ENCODE assay signal across 3 cellular contexts in genomic region chr1:954927-955326, GRCh38.
A peak's percentile ranks its signal among the peaks of the same experiment; 100 is the strongest.
TF ChIP-seq lines count a peak whose summit lies in the region.

No MANE protein-coding gene starts in this region.

TF ChIP-seq in IMR-90, 13 proteins besides CTCF, POLR2A, EP300 and RAD21:
- TF ChIP-seq CEBPB (IDR thresholded peaks at IDR 0.05; ENCODE audit: low read depth, low read length) (no peak), FOS (IDR thresholded peaks at IDR 0.05; ENCODE audit: low read depth, low read length) (no peak), CHD1 (IDR thresholded peaks at IDR 0.05; ENCODE audit: low read depth, low read length) (no peak), MAZ (IDR thresholded peaks at IDR 0.05; ENCODE audit: borderline replicate concordance, low read depth, low read length) (no peak), BHLHE40 (IDR thresholded peaks at IDR 0.05; ENCODE audit: low read depth, low read length) (no peak), RFX5 (IDR thresholded peaks at IDR 0.05; ENCODE audit: low read depth, low read length) (no peak), SMC3 (IDR thresholded peaks at IDR 0.05; ENCODE audit: low read depth, low read length) (no peak), NFE2L2 (IDR thresholded peaks at IDR 0.05; ENCODE audit: low read depth, low read length) (no peak), ELK1 (IDR thresholded peaks at IDR 0.05; ENCODE audit: borderline replicate concordance, low read depth, low read length) (no peak), RCOR1 (IDR thresholded peaks at IDR 0.05; ENCODE audit: insufficient replicate concordance, low read length) (no peak), MXI1 (IDR thresholded peaks at IDR 0.05; ENCODE audit: borderline replicate concordance, low read depth, low read length) (no peak), MAFK (IDR thresholded peaks at IDR 0.05; ENCODE audit: low read depth, low read length) (no peak), USF2 (IDR thresholded peaks at IDR 0.05; ENCODE audit: low read depth, low read length) (no peak)

TF ChIP-seq in K562, 482 proteins besides CTCF, POLR2A, EP300 and RAD21:
- 0 out of 2 replicates have a peak, but pooled peaks have one; percentile 41 for TF ChIP-seq POLR2G (IDR thresholded peaks at IDR 0.05; ENCODE audit: low read depth, low read length)
- TF ChIP-seq NUFIP1 (IDR thresholded peaks at IDR 0.05; ENCODE audit: partially characterized antibody), result no peak
- TF ChIP-seq HES1 (IDR thresholded peaks at IDR 0.05; ENCODE audit: low read depth), result no peak
- peak; percentile 55 for TF ChIP-seq RBFOX2 (IDR thresholded peaks at IDR 0.05; ENCODE audit: low read depth, low read length)
- no peak for TF ChIP-seq ZFX (CRISPR knock-in tag; IDR thresholded peaks at IDR 0.05)

TF ChIP-seq in SK-N-SH, 30 proteins besides CTCF, POLR2A, EP300 and RAD21:
- TF ChIP-seq MXI1 (IDR thresholded peaks at IDR 0.05; ENCODE audit: low read depth, low read length) (no peak), JUND (IDR thresholded peaks at IDR 0.05) (no peak), USF2 (IDR thresholded peaks at IDR 0.05; ENCODE audit: borderline replicate concordance, low read depth, low read length) (no peak), TAF1 (IDR thresholded peaks at IDR 0.05; ENCODE audit: borderline replicate concordance, low read depth, low read length) (no peak), TEAD4 (IDR thresholded peaks at IDR 0.05; ENCODE audit: borderline replicate concordance, insufficient read depth) (no peak)
TF ChIP-seq in SK-N-SH: peak in this region for 0.
